7 cellular contexts compared by ENCODE assay signal in the genomic region with DNA sequence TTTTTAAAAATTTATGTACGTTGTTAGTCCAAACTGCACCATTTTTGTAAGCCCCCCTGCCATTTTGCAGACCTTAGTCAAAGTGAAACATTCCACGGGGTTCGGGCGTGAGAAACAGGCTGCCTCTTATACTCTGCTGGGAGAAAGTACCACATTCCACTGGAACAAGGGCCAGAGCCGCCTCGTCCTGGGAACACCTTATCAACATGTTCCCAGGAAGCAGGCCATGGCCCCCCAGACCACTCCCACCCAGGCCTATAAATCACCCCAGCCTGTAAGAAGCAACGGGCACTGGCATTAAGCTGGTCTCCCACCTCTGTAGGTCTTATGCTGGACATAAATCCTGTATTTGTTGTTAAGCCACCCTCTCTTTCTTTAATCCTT. TPM values are rescaled to one million over a fixed set of nuclear protein-coding genes. Genes with fewer than 3 reads are reported as not detected.
DNase-seq lines count a peak whose midpoint lies in the region; ATAC-seq and TF ChIP-seq lines count a peak whose summit lies in the region.

No MANE protein-coding gene starts in this region.

- DNase-seq in HL-60 (ENCODE audit: low read depth in 1 of 2, low spot score in 1 of 2) (peak in 1 of 2 experiments; percentile 2), glutamatergic neuron (no peak), sigmoid colon (no peak), HCEC 1CT (no peak)
- peak; percentile 7 for DNase-seq in activated CD8-positive, alpha-beta T cell treated with anti-CD3 and anti-CD28 coated beads for 36 hours

- peak overlapping the region; percentile 35 for H3K4me3 ChIP-seq in HL-60 (replicated peaks; ENCODE audit: insufficient read depth, low read length)
- H3K4me3 ChIP-seq in sigmoid colon = peak overlapping the region; percentile 69 to 83 (median 78)

- H3K27me3 ChIP-seq in HL-60 (ENCODE audit: insufficient read depth, poor library complexity, severe bottlenecking) = no peaks in the 10 kb centered on the region
- no peaks in the 10 kb centered on the region for H3K27me3 ChIP-seq in sigmoid colon

- no peaks in the 10 kb centered on the region for H3K9me3 ChIP-seq in sigmoid colon

- ATAC-seq in activated CD8-positive, alpha-beta T cell treated with anti-CD3 and anti-CD28 coated beads for 36 hours = no peak
- no peak for ATAC-seq in GM19395 (IDR thresholded peaks at IDR 0.05; ENCODE audit: unreplicated experiment)
- no peak for ATAC-seq in GM19467 (IDR thresholded peaks at IDR 0.05; ENCODE audit: unreplicated experiment)

- peaks cover 0 to 27% (median 19%) of the 10 kb centered on the region in 4 donors for H3K4me1 ChIP-seq in sigmoid colon

- POLR2A ChIA-PET in activated CD8-positive, alpha-beta T cell treated with anti-CD3 and anti-CD28 coated beads for 36 hours (lab: Charles Lee) = interaction anchor here (0.8 to 2.4 kb wide), 3 partner anchors 11 to 21 kb away, joined by 3 to 9 read pairs (median 3); no protein-coding TSS in a partner anchor

- H3K9me3 Mint-ChIP-seq in activated CD8-positive, alpha-beta T cell treated with anti-CD3 and anti-CD28 coated beads for 36 hours = no peaks in the 10 kb centered on the region
- no peaks in the 10 kb centered on the region for H3K9me3 Mint-ChIP-seq in glutamatergic neuron (ENCODE audit: unreplicated experiment)

- CTCF ChIA-PET in activated CD8-positive, alpha-beta T cell treated with anti-CD3 and anti-CD28 coated beads for 36 hours (lab: Charles Lee) = interaction anchor here (0.6 to 1.7 kb wide), 4 partner anchors 9 to 121 kb away, joined by 3 to 6 read pairs (median 5); no protein-coding TSS in a partner anchor

- peaks cover 23% of the 10 kb centered on the region for H3K4me1 Mint-ChIP-seq in activated CD8-positive, alpha-beta T cell treated with anti-CD3 and anti-CD28 coated beads for 36 hours (ENCODE audit: low read depth)
- H3K4me1 Mint-ChIP-seq in glutamatergic neuron (ENCODE audit: low read depth, unreplicated experiment) = peaks cover 4% of the 10 kb centered on the region

- intact Hi-C loops in activated CD8-positive, alpha-beta T cell treated with anti-CD3 and anti-CD28 coated beads for 36 hours (cut with micrococcal nuclease) = no loop called here
- intact Hi-C loops in sigmoid colon (cut with DNase I) = no loop called here

- WGBS in sigmoid colon, 2 donors = 72 to 74% methylated on average over 7 of the region's 7 CpGs

- no peak for TF ChIP-seq EP300 in sigmoid colon (IDR thresholded peaks at IDR 0.05)

- peaks cover 22% of the 10 kb centered on the region for H3K36me3 Mint-ChIP-seq in activated CD8-positive, alpha-beta T cell treated with anti-CD3 and anti-CD28 coated beads for 36 hours (ENCODE audit: low read depth)
- H3K36me3 Mint-ChIP-seq in glutamatergic neuron (ENCODE audit: unreplicated experiment) = no peaks in the 10 kb centered on the region

- H3K27ac ChIP-seq in HL-60 (replicated peaks) = peak overlapping the region; percentile 99
- H3K27ac ChIP-seq in sigmoid colon = peak overlapping the region; percentile 84 to 86 (median 86)

- TF ChIP-seq POLR2A in sigmoid colon (IDR thresholded peaks at IDR 0.05) = no peak

- H3K27ac Mint-ChIP-seq in activated CD8-positive, alpha-beta T cell treated with anti-CD3 and anti-CD28 coated beads for 36 hours = peak overlapping the region; percentile 88
- H3K27ac Mint-ChIP-seq in glutamatergic neuron (ENCODE audit: unreplicated experiment) = no peak overlapping the region

- H3K4me3 Mint-ChIP-seq in activated CD8-positive, alpha-beta T cell treated with anti-CD3 and anti-CD28 coated beads for 36 hours = peak overlapping the region; percentile 99
- peak overlapping the region; percentile 81 for H3K4me3 Mint-ChIP-seq in glutamatergic neuron (ENCODE audit: unreplicated experiment)

- H3K27me3 Mint-ChIP-seq in activated CD8-positive, alpha-beta T cell treated with anti-CD3 and anti-CD28 coated beads for 36 hours = peaks cover 5% of the 10 kb centered on the region
- H3K27me3 Mint-ChIP-seq in glutamatergic neuron (ENCODE audit: unreplicated experiment) = peaks cover 5% of the 10 kb centered on the region

- H3K36me3 ChIP-seq in sigmoid colon = peaks cover 0 to 17% (median 4%) of the 10 kb centered on the region in 4 donors

- TF ChIP-seq CTCF in HL-60 (IDR thresholded peaks at IDR 0.05; ENCODE audit: insufficient read depth, low read length) (no peak), glutamatergic neuron (IDR thresholded peaks at IDR 0.05; ENCODE audit: partially characterized antibody, unreplicated experiment) (no peak), sigmoid colon (IDR thresholded peaks at IDR 0.05) (no peak)
- TF ChIP-seq CTCF in activated CD8-positive, alpha-beta T cell treated with anti-CD3 and anti-CD28 coated beads for 36 hours (IDR thresholded peaks at IDR 0.05) = no peak

RNA-seq across cellular contexts. Expression of gene ZRANB2, which starts 0.9 kb away (rescaled TPM):
- total RNA-seq in activated CD8-positive, alpha-beta T cell treated with anti-CD3 and anti-CD28 coated beads for 36 hours = 100 to 1,000 TPM; 107 to 119 TPM
- total RNA-seq in glutamatergic neuron (ENCODE audit: unreplicated experiment) (81.0 TPM), sigmoid colon (100 to 1,000 TPM in 1 of 4 donors, 10 to 100 TPM in 3; 63.4 to 119 (median 85.2) TPM)
- 10 to 100 TPM; 18.5 to 44.3 (median 19.2) TPM for polyA plus RNA-seq in sigmoid colon

RNA-seq across cellular contexts. Expression of gene PTGER3, which starts 34.1 kb away (rescaled TPM):
- not detected for total RNA-seq in activated CD8-positive, alpha-beta T cell treated with anti-CD3 and anti-CD28 coated beads for 36 hours
- 0.29 TPM for total RNA-seq in glutamatergic neuron (ENCODE audit: unreplicated experiment)
- total RNA-seq in sigmoid colon = 10 to 100 TPM; 26.8 to 52.4 (median 38.7) TPM
- polyA plus RNA-seq in sigmoid colon = 1 to 10 TPM in 1 of 3 donors, under 1 TPM in 2; 0.46 to 4.0 (median 0.60) TPM

Comparison
In these comparisons a context has a peak if more than half of its experiments do, and no peak if none do; other contexts are left out.
1. RNA of gene PTGER3, which starts 34.1 kb away (total RNA-seq): 26.8 to 52.4 TPM in sigmoid colon; 0.29 TPM in glutamatergic neuron (single experiment) and not detected in activated CD8-positive, alpha-beta T cell treated with anti-CD3 and anti-CD28 coated beads for 36 hours; every median in the first group is over 10 times any median in the second.